Comparison of ENCODE assay signal across 8 cellular contexts in the genomic region with DNA sequence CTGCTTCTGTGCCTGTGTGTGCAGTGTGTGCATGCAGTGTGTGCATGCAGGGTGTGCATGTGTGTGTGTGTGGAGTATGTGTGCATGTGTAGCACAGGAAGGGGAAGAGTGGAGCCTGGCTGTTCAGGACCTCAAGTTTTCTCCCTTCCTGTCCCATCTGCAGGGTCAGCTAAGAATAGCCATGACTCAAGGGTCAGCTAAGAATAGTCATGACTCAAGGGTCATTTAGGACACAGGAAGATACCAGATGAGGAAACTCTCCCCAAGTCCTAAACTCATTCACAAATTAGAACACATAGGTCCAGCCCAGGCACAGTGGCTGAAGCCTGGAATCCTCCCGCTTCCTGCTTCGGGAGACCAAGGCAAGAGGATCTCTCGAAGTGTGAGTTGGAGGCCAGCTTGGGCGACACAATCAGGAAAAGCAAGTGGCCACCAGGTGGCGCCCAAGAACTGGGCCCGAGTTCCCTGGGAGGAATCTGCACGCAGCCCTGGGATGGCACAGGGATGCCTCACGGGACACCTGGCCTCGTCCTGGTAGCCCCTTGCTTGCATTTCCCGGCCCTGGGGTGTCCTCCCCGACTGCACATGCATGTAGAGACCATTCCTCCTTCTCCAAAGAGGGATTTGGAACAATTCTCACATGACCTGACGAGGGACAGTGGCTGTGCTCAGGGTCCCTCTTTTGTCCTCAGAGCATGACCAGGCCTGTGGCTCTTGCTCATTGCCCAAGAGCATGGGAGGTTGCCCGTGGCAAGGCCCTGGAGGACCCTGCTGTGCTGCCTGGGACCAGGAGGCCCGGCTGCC. TPM values are rescaled to one million over a fixed set of nuclear protein-coding genes. Genes with fewer than 3 reads are reported as not detected.
DNase-seq lines count a peak whose midpoint lies in the region; ATAC-seq and TF ChIP-seq lines count a peak whose summit lies in the region.

No MANE protein-coding gene starts in this region.

- 72% methylated on average over 13 to 14 of the region's 14 CpGs for WGBS in testis, 2 donors

- peaks cover 5% of the 10 kb centered on the region for H3K4me1 Mint-ChIP-seq in activated CD8-positive, alpha-beta T cell treated with anti-CD3 and anti-CD28 coated beads for 36 hours (ENCODE audit: low read depth)
- no peaks in the 10 kb centered on the region for H3K4me1 Mint-ChIP-seq in neural crest cell

- ATAC-seq in HG02642 (IDR thresholded peaks at IDR 0.05; ENCODE audit: poor library complexity, unreplicated experiment), result peak; percentile 59
- peak; percentile 60 for ATAC-seq in activated CD8-positive, alpha-beta T cell treated with anti-CD3 and anti-CD28 coated beads for 36 hours

- no peaks in the 10 kb centered on the region for H3K36me3 ChIP-seq in testis (ENCODE audit: low read depth, missing control alignments)

- CTCF ChIA-PET in activated CD8-positive, alpha-beta T cell treated with anti-CD3 and anti-CD28 coated beads for 36 hours (lab: Charles Lee), result interaction anchor here (0.6 to 2.5 kb wide), 23 partner anchors 9 to 309 kb away, joined by 3 to 13 read pairs (median 4); partner anchors contain the start of gene VOPP1

- intact Hi-C loops in activated CD8-positive, alpha-beta T cell treated with anti-CD3 and anti-CD28 coated beads for 36 hours (cut with micrococcal nuclease), result no loop called here
- intact Hi-C loops in testis (cut with DNase I; ENCODE audit: low total_unique reads), result no loop called here

- no peaks in the 10 kb centered on the region for H3K27me3 ChIP-seq in testis

- peak; percentile 88 for TF ChIP-seq CTCF in activated CD8-positive, alpha-beta T cell treated with anti-CD3 and anti-CD28 coated beads for 36 hours (IDR thresholded peaks at IDR 0.05)
- TF ChIP-seq CTCF in epithelial cell of proximal tubule (conservative IDR thresholded peaks at IDR 0.05; ENCODE audit: low read depth, low read length), result peak; percentile 88
- TF ChIP-seq CTCF in neural crest cell (conservative IDR thresholded peaks at IDR 0.05), result peak; percentile 78
- TF ChIP-seq CTCF in testis (IDR thresholded peaks at IDR 0.05), result peak; percentile 45 to 80 (median 77)

- DNase-seq in DMS153 treated with DMSO at 0.1 percent for 48 hours (lab: John Stamatoyannopoulos, UW; ENCODE audit: unreplicated experiment) (peak; percentile 56), DMS153 (lab: John Stamatoyannopoulos, UW) (no peak), NCI-H510A treated with DMSO at 0.1 percent for 48 hours (lab: John Stamatoyannopoulos, UW) (peak; percentile 75), epithelial cell of proximal tubule (ENCODE audit: low read depth) (no peak), neural crest cell (ENCODE audit: low read depth, low spot score) (peak; percentile 77), testis (peak; percentile 70)
- DNase-seq in activated CD8-positive, alpha-beta T cell treated with anti-CD3 and anti-CD28 coated beads for 36 hours, result peak; percentile 79

- H3K4me3 ChIP-seq in epithelial cell of proximal tubule (ENCODE audit: low read depth, low read length) (no peak overlapping the region), testis (no peak overlapping the region)

- H3K36me3 Mint-ChIP-seq in activated CD8-positive, alpha-beta T cell treated with anti-CD3 and anti-CD28 coated beads for 36 hours (ENCODE audit: low read depth), result no peaks in the 10 kb centered on the region
- H3K36me3 Mint-ChIP-seq in neural crest cell (ENCODE audit: low read depth), result no peaks in the 10 kb centered on the region

- H3K27ac Mint-ChIP-seq in activated CD8-positive, alpha-beta T cell treated with anti-CD3 and anti-CD28 coated beads for 36 hours, result no peak overlapping the region
- H3K27ac Mint-ChIP-seq in neural crest cell (ENCODE audit: unreplicated experiment), result no peak overlapping the region

- H3K9me3 ChIP-seq in testis, result no peaks in the 10 kb centered on the region

- H3K27me3 Mint-ChIP-seq in activated CD8-positive, alpha-beta T cell treated with anti-CD3 and anti-CD28 coated beads for 36 hours, result peaks cover 2% of the 10 kb centered on the region
- peaks cover 16% of the 10 kb centered on the region for H3K27me3 Mint-ChIP-seq in neural crest cell (ENCODE audit: low read depth)

- H3K27ac ChIP-seq in testis, result no peak overlapping the region

- POLR2A ChIA-PET in activated CD8-positive, alpha-beta T cell treated with anti-CD3 and anti-CD28 coated beads for 36 hours (lab: Charles Lee), result no interaction called here

- H3K4me3 Mint-ChIP-seq in activated CD8-positive, alpha-beta T cell treated with anti-CD3 and anti-CD28 coated beads for 36 hours, result no peak overlapping the region
- H3K4me3 Mint-ChIP-seq in neural crest cell, result no peak overlapping the region

- H3K9me3 Mint-ChIP-seq in activated CD8-positive, alpha-beta T cell treated with anti-CD3 and anti-CD28 coated beads for 36 hours, result no peaks in the 10 kb centered on the region
- peaks cover 2% of the 10 kb centered on the region for H3K9me3 Mint-ChIP-seq in neural crest cell

- no peaks in the 10 kb centered on the region for H3K4me1 ChIP-seq in testis

- TF ChIP-seq POLR2A in testis (IDR thresholded peaks at IDR 0.05), result no peak

RNA-seq across cellular contexts. Expression of gene VOPP1, which starts 21.4 kb away (rescaled TPM):
- 10 to 100 TPM; 32.6 to 34.7 TPM for total RNA-seq in activated CD8-positive, alpha-beta T cell treated with anti-CD3 and anti-CD28 coated beads for 36 hours
- total RNA-seq in epithelial cell of proximal tubule (98.3 and 116 TPM in 2 replicates), neural crest cell (50.7 and 51.6 TPM in 2 replicates), testis (10 to 100 TPM; 25.0 to 26.6 TPM)
- polyA plus RNA-seq in testis (ENCODE audit: insufficient read depth, low read depth, low replicate concordance), result 29.3 TPM

Comparison
In these comparisons a context has a peak if more than half of its experiments do, and no peak if none do; other contexts are left out.
1. DNase-seq: peak in DMS153 treated with DMSO at 0.1 percent for 48 hours (single experiment), NCI-H510A treated with DMSO at 0.1 percent for 48 hours (single experiment), activated CD8-positive, alpha-beta T cell treated with anti-CD3 and anti-CD28 coated beads for 36 hours (single experiment), neural crest cell (single experiment) and testis (single experiment); none in DMS153 (single experiment) and epithelial cell of proximal tubule (single experiment).
2. Peak in every context shown above with its lines, with median percentiles within 50 percentile points of each other: CTCF ChIP-seq.